ENCODE assay signal across 8 cellular contexts in genomic region chr1:150577557-150578277, GRCh38. TPM values are rescaled to one million over a fixed set of nuclear protein-coding genes. Genes with fewer than 3 reads are reported as not detected.
A peak's percentile ranks its signal among the peaks of the same experiment; 100 is the strongest.
DNase-seq lines count a peak whose midpoint lies in the region; ATAC-seq and TF ChIP-seq lines count a peak whose summit lies in the region.

No MANE protein-coding gene starts in this region.

- H3K27ac Mint-ChIP-seq in Calu3 (ENCODE audit: unreplicated experiment): peak overlapping the region; percentile 99
- H3K27ac Mint-ChIP-seq in memory B cell: peak overlapping the region; percentile 98

- in situ Hi-C loops in brain microvascular endothelial cell (cut with HindIII; ENCODE audit: low pct_ligation_motif_present, low sequenced_read_pairs): no loop called here

- H3K4me1 ChIP-seq in Loucy (ENCODE audit: insufficient read depth, low read length, poor library complexity, severe bottlenecking): peaks cover 49% of the 10 kb centered on the region

- H3K4me1 Mint-ChIP-seq in Calu3 (ENCODE audit: low read depth, unreplicated experiment) (peaks cover 30% of the 10 kb centered on the region), memory B cell (peaks cover 26% of the 10 kb centered on the region)

- H3K9me3 ChIP-seq in Loucy (ENCODE audit: insufficient read depth, low read depth, low read length): no peaks in the 10 kb centered on the region

- CTCF ChIA-PET in Calu3 (lab: Charles Lee): interaction anchor here (1.1 to 1.8 kb wide), 3 partner anchors 10 to 45 kb away, joined by 3 to 6 read pairs (median 6); no protein-coding TSS in a partner anchor
- CTCF ChIA-PET in HEK293T (lab: Yijun Ruan, JAX): interaction anchor here (0.9 to 1.1 kb wide), 3 partner anchors 17 to 418 kb away, joined by 3 to 4 read pairs (median 4); no protein-coding TSS in a partner anchor

- H3K79me2 ChIP-seq in Loucy (ENCODE audit: insufficient read depth, low read length): peaks cover 74% of the 10 kb centered on the region

- peak overlapping the region; percentile 99 for H3K4me3 Mint-ChIP-seq in Calu3 (ENCODE audit: low read depth, unreplicated experiment)
- peak overlapping the region; percentile 94 for H3K4me3 Mint-ChIP-seq in memory B cell

- H3K36me3 ChIP-seq in Loucy (ENCODE audit: insufficient read depth, low read length): peaks cover 48% of the 10 kb centered on the region
- H3K36me3 ChIP-seq in brain microvascular endothelial cell (replicated peaks): peaks cover 65% of the 10 kb centered on the region

- TF ChIP-seq CTCF in Calu3 (IDR thresholded peaks at IDR 0.05; ENCODE audit: unreplicated experiment) (no peak), Loucy (conservative IDR thresholded peaks at IDR 0.05; ENCODE audit: low read length) (no peak), brain microvascular endothelial cell (IDR thresholded peaks at IDR 0.05; ENCODE audit: low read depth, low read length, missing control alignments) (no peak)

- no peaks in the 10 kb centered on the region for H3K9me2 ChIP-seq in Loucy (replicated peaks; ENCODE audit: low read depth, low read length)

- intact Hi-C loops in Calu3 (cut with micrococcal nuclease; ENCODE audit: unreplicated experiment): loop anchor here (2.0 to 5.0 kb wide), 3 partner anchors 15 to 90 kb away; no protein-coding TSS in a partner anchor

- BruUV-seq in Calu3 (replicated peaks; lab: Mats Ljungman, UMichigan): no TSS peak

- H3F3A ChIP-seq in Loucy (ENCODE audit: low read depth): no peaks in the 10 kb centered on the region

- H4K20me1 ChIP-seq in Loucy (ENCODE audit: insufficient read depth, low read length, poor library complexity, severe bottlenecking): peaks cover 64% of the 10 kb centered on the region

- H3K4me3 ChIP-seq in Loucy (ENCODE audit: low read length, poor library complexity, severe bottlenecking) (peak overlapping the region; percentile 97), brain microvascular endothelial cell (ENCODE audit: low read depth, low read length) (peak overlapping the region; percentile 100)

- peaks cover 16% of the 10 kb centered on the region for H3K27me3 ChIP-seq in Loucy (ENCODE audit: insufficient read depth, low read length, poor library complexity, severe bottlenecking)
- H3K27me3 ChIP-seq in brain microvascular endothelial cell (replicated peaks): no peaks in the 10 kb centered on the region

- H3K27me3 Mint-ChIP-seq in Calu3 (ENCODE audit: unreplicated experiment) (no peaks in the 10 kb centered on the region), memory B cell (no peaks in the 10 kb centered on the region)

- peak overlapping the region; percentile 99 for H3K4me2 ChIP-seq in Loucy (ENCODE audit: low read depth, low read length, poor library complexity, severe bottlenecking)

- POLR2A ChIA-PET in HEK293T (lab: Yijun Ruan, JAX): interaction anchor here (1.0 to 7.7 kb wide), 10 partner anchors 7 to 428 kb away, joined by 3 to 260 read pairs (median 34); partner anchors contain the start of genes ENSA and MINDY1

- peak overlapping the region; percentile 97 for H3K27ac ChIP-seq in brain microvascular endothelial cell

- H3K9me3 Mint-ChIP-seq in Calu3 (ENCODE audit: low read depth, unreplicated experiment): no peaks in the 10 kb centered on the region
- H3K9me3 Mint-ChIP-seq in memory B cell: no peaks in the 10 kb centered on the region

- no peak overlapping the region for H2AFZ ChIP-seq in Loucy (ENCODE audit: low read length)

- peak overlapping the region; percentile 97 for H3K9ac ChIP-seq in Loucy (ENCODE audit: low read depth, low read length, poor library complexity, severe bottlenecking)

- DNase-seq in Calu3 (no peak), brain microvascular endothelial cell (peak; percentile 35), memory B cell (ENCODE audit: low spot score in 2 of 2) (no peak), HEK293T (ENCODE audit: extremely low spot score) (no peak), cerebellum (ENCODE audit: low spot score) (no peak)

- ATAC-seq in memory B cell (ENCODE audit: low read depth) (no peak), HG03135 (IDR thresholded peaks at IDR 0.05; ENCODE audit: unreplicated experiment) (no peak), GM18867 (IDR thresholded peaks at IDR 0.05; ENCODE audit: unreplicated experiment) (no peak)

- peaks cover 81% of the 10 kb centered on the region for H3K36me3 Mint-ChIP-seq in Calu3 (ENCODE audit: insufficient read depth, unreplicated experiment)
- H3K36me3 Mint-ChIP-seq in memory B cell: peaks cover 39% of the 10 kb centered on the region

TF ChIP-seq in HEK293T, 16 proteins besides CTCF, POLR2A, EP300 and RAD21:
- TF ChIP-seq SUZ12 (IDR thresholded peaks at IDR 0.05): no peak
- no peak for TF ChIP-seq ARNT (IDR thresholded peaks at IDR 0.05)

RNA-seq across cellular contexts. Expression of gene MCL1, which starts 1.7 kb away (rescaled TPM):
- 261 and 262 TPM in 2 replicates for total RNA-seq in Calu3 (2022)
- 86.7 TPM for total RNA-seq in cerebellum

RNA-seq across cellular contexts. Expression of gene ADAMTSL4, which starts 28.5 kb away (rescaled TPM):
- total RNA-seq in Calu3 (2022) (1.9 and 2.7 TPM in 2 replicates), cerebellum (0.36 TPM)

RNA-seq across cellular contexts. Expression of gene ENSA, which starts 51.7 kb away (rescaled TPM):
- total RNA-seq in Calu3 (2022) (253 and 276 TPM in 2 replicates), cerebellum (102 TPM)
